ENCODE assay signal across 9 cellular contexts in the genomic region with DNA sequence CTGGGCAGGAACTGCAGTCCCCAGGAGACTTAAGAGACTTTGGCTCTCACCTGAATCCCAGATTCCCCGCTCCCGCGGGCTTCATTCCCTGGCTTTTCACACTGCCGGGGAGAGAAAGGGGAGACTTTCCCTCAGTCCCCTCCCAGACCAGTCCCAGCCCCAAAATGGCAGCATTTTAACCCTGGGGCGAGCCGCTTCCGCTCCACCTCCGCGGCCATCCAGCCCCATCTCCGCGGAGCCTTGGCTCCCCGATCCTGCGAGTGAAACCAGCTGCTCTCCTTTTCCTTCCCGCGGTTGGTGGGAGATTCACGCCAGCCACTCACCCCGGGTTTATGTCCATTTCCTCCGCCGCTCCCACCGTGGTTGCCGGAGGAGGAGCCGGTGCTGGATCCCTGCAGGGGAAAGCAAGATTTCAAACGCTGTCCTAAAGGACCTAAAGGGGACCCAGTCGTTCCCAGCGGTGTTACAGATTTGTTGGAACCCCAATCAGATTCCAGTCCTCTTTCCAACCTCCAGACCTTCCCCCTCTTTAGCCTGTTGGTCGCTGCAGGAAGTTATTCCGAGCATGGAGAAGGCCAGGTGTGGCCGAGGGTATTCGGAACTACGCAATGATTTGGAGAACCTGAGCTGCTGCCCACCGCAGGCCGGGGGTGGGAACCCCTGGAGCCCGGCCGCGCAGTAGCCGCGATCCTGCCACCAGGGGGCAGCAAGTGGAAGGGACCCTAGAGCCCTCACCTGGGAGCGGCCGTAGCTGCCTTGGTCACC. TPM values are rescaled to one million over a fixed set of nuclear protein-coding genes. Genes with fewer than 3 reads are reported as not detected.
DNase-seq lines count a peak whose midpoint lies in the region; ATAC-seq and TF ChIP-seq lines count a peak whose summit lies in the region.
"Had no signal": no experiment of that assay in that cellular context is flagged by ENCODE, and none has a peak within 500 bp of the region (broad histone marks: within the 10 kb centered on the region; RNA-seq: fewer than 3 reads in every experiment).

No MANE protein-coding gene starts in this region.

- POLR2A ChIA-PET in Caco-2 (lab: Charles Lee), result interaction anchor here (0.5 to 1.1 kb wide), 14 partner anchors 8 to 238 kb away, joined by 3 to 9 read pairs (median 4); partner anchors contain the start of genes COX6B1, HAUS5 and LIN37

- H3K27me3 ChIP-seq in Caco-2 (replicated peaks; ENCODE audit: control insufficient read depth, insufficient read depth, low read length), result no peaks in the 10 kb centered on the region

- ATAC-seq in HG03095 (IDR thresholded peaks at IDR 0.05; ENCODE audit: unreplicated experiment), result peak; percentile 63
- ATAC-seq in natural killer cell, result peak; percentile 71 to 76 (median 75)
- ATAC-seq in HG02623 (IDR thresholded peaks at IDR 0.05; ENCODE audit: unreplicated experiment), result no peak

- DNase-seq in Caco-2 (peak; percentile 94 to 98), NOMO-1 treated with dmso at 0.1 percent for 144 hours (lab: John Stamatoyannopoulos, UW; ENCODE audit: unreplicated experiment) (peak; percentile 0), fibroblast of mammary gland (ENCODE audit: low read depth) (peak; percentile 32), natural killer cell (peak; percentile 74)
- DNase-seq in activated T-cell treated with anti-CD3 and anti-CD28 coated beads, Interleukin-2, amount 50 U/mL, for 48 hours, result peak; percentile 85 to 86
- peak in 5 of 6 experiments; percentile 42 to 68 (median 58) for DNase-seq in stimulated activated naive CD4-positive, alpha-beta T cell (lab: John Stamatoyannopoulos, UW)

- H3K9me3 ChIP-seq in Caco-2, result no peaks in the 10 kb centered on the region

- CTCF ChIA-PET in Caco-2 (lab: Charles Lee), result interaction anchor here (0.6 to 1.2 kb wide), 24 partner anchors 11 to 360 kb away, joined by 3 to 6 read pairs (median 4); partner anchors contain the start of genes COX6B1, HAUS5, PSENEN and U2AF1L4

- peaks cover 11% of the 10 kb centered on the region for H3K4me1 ChIP-seq in Caco-2

- H3K4me3 ChIP-seq in Caco-2 (ENCODE audit: low read depth, low read length) (peak overlapping the region; percentile 69), fibroblast of mammary gland (ENCODE audit: control insufficient read depth, low read depth, low read length) (peak overlapping the region; percentile 2)

- H3K36me3 Mint-ChIP-seq in Caco-2 (ENCODE audit: insufficient read depth, unreplicated experiment) (peaks cover 46% of the 10 kb centered on the region), natural killer cell (no peaks in the 10 kb centered on the region)

- H3K4me1 Mint-ChIP-seq in Caco-2 (ENCODE audit: low read depth, unreplicated experiment), result peaks cover 6% of the 10 kb centered on the region
- peaks cover 8 to 24% of the 10 kb centered on the region in 2 donors for H3K4me1 Mint-ChIP-seq in natural killer cell

- TSS peak; percentile 74 for BruUV-seq in Caco-2 (replicated peaks; lab: Mats Ljungman, UMichigan)

- no peaks in the 10 kb centered on the region for H3K27me3 Mint-ChIP-seq in Caco-2 (ENCODE audit: insufficient read depth, unreplicated experiment)
- peaks cover 7 to 19% of the 10 kb centered on the region in 2 donors for H3K27me3 Mint-ChIP-seq in natural killer cell (ENCODE audit: low read depth in 2 of 2)

- H3K9me3 Mint-ChIP-seq in Caco-2 (ENCODE audit: unreplicated experiment) (no peaks in the 10 kb centered on the region), natural killer cell (no peaks in the 10 kb centered on the region)
- H3K9me3 Mint-ChIP-seq: dendritic cell treated with granulocyte-macrophage colony-stimulating factor and Interleukin-4, amounts not matched to agents 40 ng/mL and 50 ng/mL, for 4 days had no signal

- H3K36me3 ChIP-seq in Caco-2 (ENCODE audit: control insufficient read depth, insufficient read depth, low read length), result peaks cover 6% of the 10 kb centered on the region

- peak; percentile 97 to 98 for TF ChIP-seq CTCF in Caco-2 (IDR thresholded peaks at IDR 0.05; ENCODE audit: insufficient read depth in 1 of 2, low read depth in 1 of 2, low read length in 1 of 2, severe bottlenecking in 1 of 2, unreplicated experiment in 1 of 2)
- peak; percentile 77 for TF ChIP-seq CTCF in fibroblast of mammary gland (conservative IDR thresholded peaks at IDR 0.05; ENCODE audit: control insufficient read depth, insufficient read depth, low read depth, low read length)
- peak; percentile 98 for TF ChIP-seq CTCF in natural killer cell (IDR thresholded peaks at IDR 0.05)

- peak overlapping the region; percentile 99 for H3K27ac Mint-ChIP-seq in Caco-2 (ENCODE audit: unreplicated experiment)
- peak overlapping the region; percentile 64 to 82 for H3K27ac Mint-ChIP-seq in natural killer cell
- H3K27ac Mint-ChIP-seq: dendritic cell treated with granulocyte-macrophage colony-stimulating factor and Interleukin-4, amounts not matched to agents 40 ng/mL and 50 ng/mL, for 4 days had no signal

- H3K4me3 Mint-ChIP-seq in Caco-2 (ENCODE audit: unreplicated experiment), result peak overlapping the region; percentile 99
- peak overlapping the region; percentile 89 for H3K4me3 Mint-ChIP-seq in natural killer cell
- H3K4me3 Mint-ChIP-seq: dendritic cell treated with granulocyte-macrophage colony-stimulating factor and Interleukin-4, amounts not matched to agents 40 ng/mL and 50 ng/mL, for 4 days had no signal

- intact Hi-C loops in Caco-2 (cut with micrococcal nuclease; ENCODE audit: unreplicated experiment) (loop anchor here (1.0 to 2.0 kb wide), 2 partner anchors 35 to 207 kb away; partner anchors contain the start of gene TMEM147), natural killer cell (cut with micrococcal nuclease) (loop anchor here (1.0 to 2.0 kb wide), 2 partner anchors 82 to 207 kb away; no protein-coding TSS in a partner anchor)

RNA-seq across cellular contexts. Expression of gene DMKN, which starts 3.4 kb away (rescaled TPM):
- total RNA-seq in Caco-2 (2022) (341 and 354 TPM in 2 replicates), natural killer cell (10 to 100 TPM; 10.7 to 15.3 (median 11.3) TPM)

RNA-seq across cellular contexts. Expression of gene SBSN, which starts 18.1 kb away (rescaled TPM):
- total RNA-seq in Caco-2 (2022), result not detected in 2 replicates
- not detected for total RNA-seq in natural killer cell

RNA-seq across cellular contexts. Expression of gene KRTDAP, which starts 19.8 kb away (rescaled TPM):
- total RNA-seq in Caco-2 (2022) (not detected in 2 replicates), natural killer cell (not detected)

RNA-seq across cellular contexts. Expression of gene GAPDHS, which starts 23.2 kb away (rescaled TPM):
- total RNA-seq in Caco-2 (2022) (not detected in 2 replicates), natural killer cell (not detected)

RNA-seq across cellular contexts. Expression of gene TMEM147, which starts 35.4 kb away (rescaled TPM):
- 126 and 140 TPM in 2 replicates for total RNA-seq in Caco-2 (2022)
- total RNA-seq in natural killer cell, result 10 to 100 TPM; 30.6 to 37.9 (median 31.2) TPM

Comparison
In these comparisons a context has a peak if more than half of its experiments do, and no peak if none do; other contexts are left out.
1. DNase-seq: peak in every context shown above with its lines; median percentile 96 in Caco-2; 86 in activated T-cell treated with anti-CD3 and anti-CD28 coated beads, Interleukin-2, amount 50 U/mL, for 48 hours; 74 in natural killer cell; 58 in stimulated activated naive CD4-positive, alpha-beta T cell; 32 in fibroblast of mammary gland; 0 in NOMO-1 treated with dmso at 0.1 percent for 144 hours.
2. RNA of gene DMKN, which starts 3.4 kb away (total RNA-seq): 341 to 354 TPM in Caco-2; 10.7 to 15.3 TPM in natural killer cell; every median in the first group is over 10 times any median in the second.
3. Peak in every context shown above with its lines, with median percentiles within 50 percentile points of each other: CTCF ChIP-seq.